In the genomic region with DNA sequence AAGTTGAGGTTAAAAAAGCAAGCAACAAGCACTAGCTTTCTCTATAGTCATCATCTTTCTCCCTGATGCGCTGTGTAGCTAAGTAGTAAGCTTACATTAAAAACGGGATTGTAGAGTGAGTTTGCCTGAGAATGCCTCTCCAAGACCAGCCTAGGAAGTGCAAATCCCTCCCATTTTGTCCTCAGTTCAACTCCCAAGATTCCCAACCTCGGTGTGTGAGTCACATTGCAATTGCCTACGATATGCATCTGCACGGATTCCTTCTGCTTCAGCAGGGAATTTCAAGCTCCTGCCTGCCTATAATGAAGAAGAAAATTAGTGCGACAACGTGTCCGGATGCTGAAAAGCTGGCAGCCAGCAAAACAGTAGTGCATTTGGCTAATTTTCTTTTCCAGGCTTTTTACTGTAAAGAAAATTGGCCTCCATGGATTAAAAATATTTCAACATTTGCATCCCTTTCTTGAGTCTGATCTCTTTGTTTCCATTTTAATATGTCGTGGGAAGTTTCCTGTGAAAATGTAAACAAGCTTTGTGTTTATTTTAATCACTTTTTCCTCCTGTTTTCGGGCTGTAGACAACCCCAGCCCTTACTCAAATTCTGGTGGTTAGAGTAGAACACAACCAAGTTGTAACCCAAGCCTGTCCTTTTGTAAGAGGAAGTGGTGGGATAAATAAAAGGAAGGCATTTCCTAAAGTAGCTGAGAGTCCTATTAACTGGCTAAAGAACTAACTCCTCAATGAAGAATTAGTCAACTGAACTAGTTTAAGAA, we compare ENCODE assay signal across 1 cellular context.
A peak's percentile ranks its signal among the peaks of the same experiment; 100 is the strongest.
TF ChIP-seq lines count a peak whose summit lies in the region.

No MANE protein-coding gene starts in this region.

TF ChIP-seq in SK-N-SH, 30 proteins besides CTCF, POLR2A, EP300 and RAD21 (continued from another document):
- peak; percentile 78 for TF ChIP-seq POLR2AphosphoS5 (IDR thresholded peaks at IDR 0.05; ENCODE audit: low read depth, low read length)
- TF ChIP-seq RFX5 (IDR thresholded peaks at IDR 0.05; ENCODE audit: low read length), result no peak
- TF ChIP-seq EZH2phosphoT487 (IDR thresholded peaks at IDR 0.05; ENCODE audit: borderline replicate concordance, low read depth), result no peak
- TF ChIP-seq RCOR1 (IDR thresholded peaks at IDR 0.05; ENCODE audit: low read length), result no peak
- no peak for TF ChIP-seq FOXJ3 (CRISPR knock-in tag; IDR thresholded peaks at IDR 0.05)
- TF ChIP-seq, protein P1, sequence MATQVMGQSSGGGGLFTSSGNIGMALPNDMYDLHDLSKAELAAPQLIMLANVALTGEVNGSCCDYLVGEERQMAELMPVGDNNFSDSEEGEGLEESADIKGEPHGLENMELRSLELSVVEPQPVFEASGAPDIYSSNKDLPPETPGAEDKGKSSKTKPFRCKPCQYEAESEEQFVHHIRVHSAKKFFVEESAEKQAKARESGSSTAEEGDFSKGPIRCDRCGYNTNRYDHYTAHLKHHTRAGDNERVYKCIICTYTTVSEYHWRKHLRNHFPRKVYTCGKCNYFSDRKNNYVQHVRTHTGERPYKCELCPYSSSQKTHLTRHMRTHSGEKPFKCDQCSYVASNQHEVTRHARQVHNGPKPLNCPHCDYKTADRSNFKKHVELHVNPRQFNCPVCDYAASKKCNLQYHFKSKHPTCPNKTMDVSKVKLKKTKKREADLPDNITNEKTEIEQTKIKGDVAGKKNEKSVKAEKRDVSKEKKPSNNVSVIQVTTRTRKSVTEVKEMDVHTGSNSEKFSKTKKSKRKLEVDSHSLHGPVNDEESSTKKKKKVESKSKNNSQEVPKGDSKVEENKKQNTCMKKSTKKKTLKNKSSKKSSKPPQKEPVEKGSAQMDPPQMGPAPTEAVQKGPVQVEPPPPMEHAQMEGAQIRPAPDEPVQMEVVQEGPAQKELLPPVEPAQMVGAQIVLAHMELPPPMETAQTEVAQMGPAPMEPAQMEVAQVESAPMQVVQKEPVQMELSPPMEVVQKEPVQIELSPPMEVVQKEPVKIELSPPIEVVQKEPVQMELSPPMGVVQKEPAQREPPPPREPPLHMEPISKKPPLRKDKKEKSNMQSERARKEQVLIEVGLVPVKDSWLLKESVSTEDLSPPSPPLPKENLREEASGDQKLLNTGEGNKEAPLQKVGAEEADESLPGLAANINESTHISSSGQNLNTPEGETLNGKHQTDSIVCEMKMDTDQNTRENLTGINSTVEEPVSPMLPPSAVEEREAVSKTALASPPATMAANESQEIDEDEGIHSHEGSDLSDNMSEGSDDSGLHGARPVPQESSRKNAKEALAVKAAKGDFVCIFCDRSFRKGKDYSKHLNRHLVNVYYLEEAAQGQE (IDR thresholded peaks at IDR 0.05; ENCODE audit: low read depth, low read length), result peak; percentile 74; the same call in 1 of the 2 replicates
- TF ChIP-seq, protein P2, sequence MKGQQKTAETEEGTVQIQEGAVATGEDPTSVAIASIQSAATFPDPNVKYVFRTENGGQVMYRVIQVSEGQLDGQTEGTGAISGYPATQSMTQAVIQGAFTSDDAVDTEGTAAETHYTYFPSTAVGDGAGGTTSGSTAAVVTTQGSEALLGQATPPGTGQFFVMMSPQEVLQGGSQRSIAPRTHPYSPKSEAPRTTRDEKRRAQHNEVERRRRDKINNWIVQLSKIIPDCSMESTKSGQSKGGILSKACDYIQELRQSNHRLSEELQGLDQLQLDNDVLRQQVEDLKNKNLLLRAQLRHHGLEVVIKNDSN (IDR thresholded peaks at IDR 0.05; ENCODE audit: borderline replicate concordance, low read depth), result no peak
- TF ChIP-seq SIN3A (IDR thresholded peaks at IDR 0.05; ENCODE audit: borderline replicate concordance, low read depth, low read length), result peak; percentile 54; the same call in 1 of the 2 replicates
- no peak for TF ChIP-seq NRF1 (IDR thresholded peaks at IDR 0.05; ENCODE audit: low read depth, low read length)
- TF ChIP-seq TEAD4 (IDR thresholded peaks at IDR 0.05; ENCODE audit: borderline replicate concordance, insufficient read depth), result peak; percentile 75; the same call in 1 of the 2 replicates
- no peak for TF ChIP-seq YY1 (IDR thresholded peaks at IDR 0.05; ENCODE audit: low read depth)
- no peak for TF ChIP-seq MXI1 (IDR thresholded peaks at IDR 0.05; ENCODE audit: low read depth, low read length)
- peak; percentile 73 for TF ChIP-seq TCF12 (IDR thresholded peaks at IDR 0.05)
- TF ChIP-seq CHD2 (IDR thresholded peaks at IDR 0.05; ENCODE audit: low read length, partially characterized antibody), result no peak
- no peak for TF ChIP-seq FOXM1 (IDR thresholded peaks at IDR 0.05; ENCODE audit: low read depth)
- TF ChIP-seq, protein P3, sequence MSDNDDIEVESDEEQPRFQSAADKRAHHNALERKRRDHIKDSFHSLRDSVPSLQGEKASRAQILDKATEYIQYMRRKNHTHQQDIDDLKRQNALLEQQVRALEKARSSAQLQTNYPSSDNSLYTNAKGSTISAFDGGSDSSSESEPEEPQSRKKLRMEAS (IDR thresholded peaks at IDR 0.05; ENCODE audit: low read depth), result peak; percentile 84
- TF ChIP-seq SMC3 (IDR thresholded peaks at IDR 0.05; ENCODE audit: low read depth, low read length), result no peak
- TF ChIP-seq, protein P4, sequence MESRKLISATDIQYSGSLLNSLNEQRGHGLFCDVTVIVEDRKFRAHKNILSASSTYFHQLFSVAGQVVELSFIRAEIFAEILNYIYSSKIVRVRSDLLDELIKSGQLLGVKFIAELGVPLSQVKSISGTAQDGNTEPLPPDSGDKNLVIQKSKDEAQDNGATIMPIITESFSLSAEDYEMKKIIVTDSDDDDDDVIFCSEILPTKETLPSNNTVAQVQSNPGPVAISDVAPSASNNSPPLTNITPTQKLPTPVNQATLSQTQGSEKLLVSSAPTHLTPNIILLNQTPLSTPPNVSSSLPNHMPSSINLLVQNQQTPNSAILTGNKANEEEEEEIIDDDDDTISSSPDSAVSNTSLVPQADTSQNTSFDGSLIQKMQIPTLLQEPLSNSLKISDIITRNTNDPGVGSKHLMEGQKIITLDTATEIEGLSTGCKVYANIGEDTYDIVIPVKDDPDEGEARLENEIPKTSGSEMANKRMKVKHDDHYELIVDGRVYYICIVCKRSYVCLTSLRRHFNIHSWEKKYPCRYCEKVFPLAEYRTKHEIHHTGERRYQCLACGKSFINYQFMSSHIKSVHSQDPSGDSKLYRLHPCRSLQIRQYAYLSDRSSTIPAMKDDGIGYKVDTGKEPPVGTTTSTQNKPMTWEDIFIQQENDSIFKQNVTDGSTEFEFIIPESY (IDR thresholded peaks at IDR 0.05; ENCODE audit: borderline replicate concordance, low read depth), result no peak
- peak; percentile 85 for TF ChIP-seq JUND (IDR thresholded peaks at IDR 0.05)
- 0 out of 2 replicates have a peak, but pooled peaks have one; percentile 39 for TF ChIP-seq TAF1 (IDR thresholded peaks at IDR 0.05; ENCODE audit: borderline replicate concordance, low read depth, low read length)
- no peak for TF ChIP-seq MEF2A (IDR thresholded peaks at IDR 0.05; ENCODE audit: borderline replicate concordance, low read depth)
- TF ChIP-seq RXRA (IDR thresholded peaks at IDR 0.05; ENCODE audit: borderline replicate concordance, low read depth), result peak; percentile 99
- TF ChIP-seq, protein P5, sequence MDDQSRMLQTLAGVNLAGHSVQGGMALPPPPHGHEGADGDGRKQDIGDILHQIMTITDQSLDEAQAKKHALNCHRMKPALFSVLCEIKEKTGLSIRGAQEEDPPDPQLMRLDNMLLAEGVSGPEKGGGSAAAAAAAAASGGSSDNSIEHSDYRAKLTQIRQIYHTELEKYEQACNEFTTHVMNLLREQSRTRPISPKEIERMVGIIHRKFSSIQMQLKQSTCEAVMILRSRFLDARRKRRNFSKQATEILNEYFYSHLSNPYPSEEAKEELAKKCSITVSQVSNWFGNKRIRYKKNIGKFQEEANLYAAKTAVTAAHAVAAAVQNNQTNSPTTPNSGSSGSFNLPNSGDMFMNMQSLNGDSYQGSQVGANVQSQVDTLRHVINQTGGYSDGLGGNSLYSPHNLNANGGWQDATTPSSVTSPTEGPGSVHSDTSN (IDR thresholded peaks at IDR 0.05), result peak; percentile 58
- TF ChIP-seq GABPA (IDR thresholded peaks at IDR 0.05; ENCODE audit: low read depth), result no peak
- TF ChIP-seq GATA2 (CRISPR knock-in tag; IDR thresholded peaks at IDR 0.05), result no peak
- TF ChIP-seq FOSL2 (IDR thresholded peaks at IDR 0.05; ENCODE audit: borderline replicate concordance, low read depth), result peak; percentile 88
- TF ChIP-seq, protein P6, sequence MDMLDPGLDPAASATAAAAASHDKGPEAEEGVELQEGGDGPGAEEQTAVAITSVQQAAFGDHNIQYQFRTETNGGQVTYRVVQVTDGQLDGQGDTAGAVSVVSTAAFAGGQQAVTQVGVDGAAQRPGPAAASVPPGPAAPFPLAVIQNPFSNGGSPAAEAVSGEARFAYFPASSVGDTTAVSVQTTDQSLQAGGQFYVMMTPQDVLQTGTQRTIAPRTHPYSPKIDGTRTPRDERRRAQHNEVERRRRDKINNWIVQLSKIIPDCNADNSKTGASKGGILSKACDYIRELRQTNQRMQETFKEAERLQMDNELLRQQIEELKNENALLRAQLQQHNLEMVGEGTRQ (IDR thresholded peaks at IDR 0.05; ENCODE audit: borderline replicate concordance, low read depth, low read length), result no peak
